In genomic region chr11:80083561-80083960, GRCh38 we compare ENCODE assay signal across 31 cellular contexts.
DNase-seq lines count a peak whose midpoint lies in the region; ATAC-seq, FAIRE-seq and TF ChIP-seq lines count a peak whose summit lies in the region.
"Had no signal": no experiment of that assay in that cellular context is flagged by ENCODE, and none has a peak within 500 bp of the region (broad histone marks: within the 10 kb centered on the region; RNA-seq: fewer than 3 reads in every experiment).

No MANE protein-coding gene starts in this region.

- ATAC-seq in GM18867 (IDR thresholded peaks at IDR 0.05; ENCODE audit: unreplicated experiment), result no peak
- ATAC-seq: activated T-cell treated with anti-CD3 and anti-CD28 coated beads, Interleukin-2, amount 50 U/mL, for 4 hours; natural killer cell treated with Interleukin-12 subunit alpha and Interleukin-12 subunit beta and Interleukin-15 and Interleukin-18, amount 100 ng/mL, for 72 hours; upper lobe of right lung had no signal

- POLR2A ChIA-PET in RWPE1 (lab: Yijun Ruan, JAX; ENCODE audit: low non-redundant PET), result no interaction called here

- CTCF ChIA-PET in RWPE1 (lab: Yijun Ruan, JAX), result interaction anchor here (0.6 kb wide), 1 partner anchor 13 kb away, joined by 3 read pairs; no protein-coding TSS in a partner anchor

- no peak for TF ChIP-seq CTCF in RWPE1 (conservative IDR thresholded peaks at IDR 0.05; ENCODE audit: low read depth)
- no peak for TF ChIP-seq CTCF in foreskin fibroblast (IDR thresholded peaks at IDR 0.05; ENCODE audit: low read depth, low read length)

- no peak overlapping the region for H3K27ac ChIP-seq in RWPE1
- H3K27ac ChIP-seq: esophagus muscularis mucosa, prostate gland, stomach, upper lobe of right lung had no signal

- peak; percentile 8 for DNase-seq in NCI-H748 (lab: John Stamatoyannopoulos, UW; ENCODE audit: unreplicated experiment)
- DNase-seq in NCI-H748 treated with DMSO at 0.1 percent for 48 hours (lab: John Stamatoyannopoulos, UW), result no peak
- DNase-seq in RWPE1 (ENCODE audit: low spot score), result peak; percentile 78
- DNase-seq in iPS-NIHi7 (ENCODE audit: extremely low spot score), result peak; percentile 14
- DNase-seq in urothelium cell line (ENCODE audit: low spot score), result peak; percentile 23
- no peak for DNase-seq in NCI-H774 (lab: John Stamatoyannopoulos, UW)
- DNase-seq in foreskin fibroblast, result no peak
- DNase-seq: activated B cell treated with CpG ODN at 0.5 μM for 24 hours; activated naive CD4-positive, alpha-beta T cell treated with anti-CD3 and anti-CD28 coated beads for 36 hours; activated T-cell treated with anti-CD3 and anti-CD28 coated beads, Interleukin-2, amount 50 U/mL, for 4 hours; anterior cingulate cortex; BE2C; Calu3; cerebellar nuclear complex; effector CD4-positive, alpha-beta T cell; GDM1; head of caudate nucleus; islet precursor cell; Kasumi-1; NCI-H1092 treated with DMSO at 0.1 percent for 48 hours; NCI-H2107; NCI-H524 treated with DMSO at 0.1 percent for 48 hours; stimulated activated CD4-positive, alpha-beta T cell treated with anti-CD3 and anti-CD28 coated beads, Interleukin-2, amount 100 ng/mL, for 48 hours; stomach; upper lobe of right lung had no signal

- FAIRE-seq in urothelium cell line (lab: Jason Lieb, UNC), result no peak
- FAIRE-seq: A204.1, HTR-8/SVneo had no signal

- no peak overlapping the region for H3K4me3 ChIP-seq in foreskin fibroblast (ENCODE audit: low read depth in 1 of 2, low read length in 2 of 2)
- H3K4me3 ChIP-seq: esophagus muscularis mucosa, prostate gland, stomach, upper lobe of right lung had no signal

Comparison
In these comparisons a context has a peak if more than half of its experiments do, and no peak if none do; other contexts are left out.
1. DNase-seq: peak in NCI-H748 (single experiment), RWPE1 (single experiment), iPS-NIHi7 (single experiment) and urothelium cell line (single experiment); none in NCI-H748 treated with DMSO at 0.1 percent for 48 hours (single experiment), NCI-H774 (single experiment) and foreskin fibroblast (0 of 2).